Comparison of ENCODE assay signal across 1 cellular context in the genomic region with DNA sequence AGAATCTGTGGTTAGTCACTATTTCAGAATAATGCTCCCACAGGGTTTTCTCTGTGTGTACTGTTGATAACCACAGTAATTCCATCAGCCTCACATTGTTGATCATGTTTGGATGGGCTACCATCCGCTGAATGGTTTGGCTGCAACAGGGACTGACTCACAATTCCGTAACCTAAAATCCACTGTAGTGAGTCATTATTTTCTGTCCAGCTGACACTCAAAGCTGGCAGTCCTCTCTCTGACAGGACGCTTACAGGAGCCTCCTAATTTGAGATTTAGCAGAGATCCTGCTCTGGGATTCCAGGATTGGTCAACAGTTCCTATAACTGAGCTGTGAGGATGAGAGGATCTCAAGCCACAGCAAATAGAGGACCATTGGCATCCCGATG.
TF ChIP-seq lines count a peak whose summit lies in the region.

No MANE protein-coding gene starts in this region.

TF ChIP-seq in A549, 52 proteins besides CTCF, POLR2A, EP300 and RAD21 (continued from another document):
- TF ChIP-seq, protein P1, sequence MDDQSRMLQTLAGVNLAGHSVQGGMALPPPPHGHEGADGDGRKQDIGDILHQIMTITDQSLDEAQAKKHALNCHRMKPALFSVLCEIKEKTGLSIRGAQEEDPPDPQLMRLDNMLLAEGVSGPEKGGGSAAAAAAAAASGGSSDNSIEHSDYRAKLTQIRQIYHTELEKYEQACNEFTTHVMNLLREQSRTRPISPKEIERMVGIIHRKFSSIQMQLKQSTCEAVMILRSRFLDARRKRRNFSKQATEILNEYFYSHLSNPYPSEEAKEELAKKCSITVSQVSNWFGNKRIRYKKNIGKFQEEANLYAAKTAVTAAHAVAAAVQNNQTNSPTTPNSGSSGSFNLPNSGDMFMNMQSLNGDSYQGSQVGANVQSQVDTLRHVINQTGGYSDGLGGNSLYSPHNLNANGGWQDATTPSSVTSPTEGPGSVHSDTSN (IDR thresholded peaks at IDR 0.05) = 0 out of 2 replicates have a peak, but pooled peaks have one; percentile 23
- no peak for TF ChIP-seq ZSCAN20 (CRISPR knock-in tag; IDR thresholded peaks at IDR 0.05)
- TF ChIP-seq FOXS1 (CRISPR knock-in tag; IDR thresholded peaks at IDR 0.05) = no peak
- TF ChIP-seq JUNB (IDR thresholded peaks at IDR 0.05) = peak; percentile 53
